1 cellular context compared by ENCODE assay signal in genomic region chr11:2194877-2195755, GRCh38.
TF ChIP-seq lines count a peak whose summit lies in the region.

No MANE protein-coding gene starts in this region.

TF ChIP-seq in GM12878, 131 proteins besides CTCF, POLR2A, EP300 and RAD21:
- no peak for TF ChIP-seq BHLHE40 (IDR thresholded peaks at IDR 0.05; ENCODE audit: borderline replicate concordance in 1 of 2, low read depth in 2 of 2, low read length in 1 of 2)
- peak; percentile 17; the same call in 1 of the 2 replicates for TF ChIP-seq SMC3 (IDR thresholded peaks at IDR 0.05; ENCODE audit: borderline replicate concordance, low read length)
- TF ChIP-seq MEF2A (IDR thresholded peaks at IDR 0.05; ENCODE audit: insufficient read depth, low read depth, low read length), result no peak
- TF ChIP-seq POLR2AphosphoS5 (IDR thresholded peaks at IDR 0.05; ENCODE audit: low read length), result no peak
